In genomic region chr3:73874596-73874995, GRCh38 we compare ENCODE assay signal across 11 cellular contexts.
"Had no signal": no experiment of that assay in that cellular context is flagged by ENCODE, and none has a peak within 500 bp of the region (broad histone marks: within the 10 kb centered on the region; RNA-seq: fewer than 3 reads in every experiment).

No MANE protein-coding gene starts in this region.

- H3K4me3 ChIP-seq: heart right ventricle, psoas muscle had no signal

- H3K4me1 ChIP-seq: heart right ventricle, psoas muscle had no signal

- H3K36me3 ChIP-seq: heart right ventricle had no signal

- DNase-seq: activated CD4-positive, alpha-beta T cell treated with anti-CD3 and anti-CD28 coated beads, Interleukin-2, amount 50 U/mL, for 1 hour; activated naive CD4-positive, alpha-beta T cell treated with anti-CD3 and anti-CD28 coated beads, Interleukin-2, amount 10 ng/mL, durations not matched to agents 7 days and 5 days; effector CD4-positive, alpha-beta T cell; heart right ventricle; nephron progenitor cell; psoas muscle; stimulated activated CD4-positive, alpha-beta T cell treated with anti-CD3 and anti-CD28 coated beads, Interleukin-2, amount 100 ng/mL, for 24 hours; stimulated activated naive B cell treated with anti-CD40 and anti-IgM and Interleukin-4, amounts not matched to agents 10 μg/mL and 1 μg/mL and 100 μg/mL, for 72 hours had no signal

- FAIRE-seq: colon, frontal cortex had no signal

- ATAC-seq: heart right ventricle; psoas muscle; sciatic nerve; stimulated activated naive B cell treated with anti-CD40 and anti-IgM and Interleukin-4, amounts not matched to agents 10 μg/mL and 1 μg/mL and 100 μg/mL, for 72 hours had no signal

- H3K27ac ChIP-seq: heart right ventricle, psoas muscle had no signal

- H3K27me3 ChIP-seq: heart right ventricle had no signal

- H3K9me3 ChIP-seq: psoas muscle had no signal
